16 cellular contexts compared by ENCODE assay signal in genomic region chr3:113245775-113246174, GRCh38. TPM values are rescaled to one million over a fixed set of nuclear protein-coding genes. Genes with fewer than 3 reads are reported as not detected.
DNase-seq lines count a peak whose midpoint lies in the region; ATAC-seq and TF ChIP-seq lines count a peak whose summit lies in the region.
"Had no signal": no experiment of that assay in that cellular context is flagged by ENCODE, and none has a peak within 500 bp of the region (broad histone marks: within the 10 kb centered on the region; RNA-seq: fewer than 3 reads in every experiment).

No MANE protein-coding gene starts in this region.

- ATAC-seq in heart right ventricle (peak in 7 of 8 donors; percentile 56 to 83 (median 62)), GM21576 (IDR thresholded peaks at IDR 0.05; ENCODE audit: unreplicated experiment) (no peak), HG03108 (IDR thresholded peaks at IDR 0.05; ENCODE audit: unreplicated experiment) (no peak)
- ATAC-seq: naive thymus-derived CD8-positive, alpha-beta T cell had no signal

- 30 to 33% methylated on average over 5 of the region's 5 CpGs for WGBS in heart right ventricle, 2 donors

- no peak for TF ChIP-seq CTCF in ascending aorta (IDR thresholded peaks at IDR 0.05)
- no peak for TF ChIP-seq CTCF in heart right ventricle (IDR thresholded peaks at IDR 0.05)

- H3K4me1 ChIP-seq in ascending aorta (peaks cover 0 to 10% of the 10 kb centered on the region in 2 donors), heart right ventricle (peaks cover 0 to 63% (median 26%) of the 10 kb centered on the region in 9 donors)

- DNase-seq in EL = peak; percentile 16
- no peak for DNase-seq in ascending aorta (ENCODE audit: low spot score in 2 of 2)
- peak; percentile 25 to 67 for DNase-seq in heart right ventricle
- DNase-seq in skeletal muscle cell (ENCODE audit: low read depth) = peak; percentile 67
- DNase-seq in pons (ENCODE audit: low spot score) = no peak
- no peak for DNase-seq in activated CD4-positive, CD25-positive, alpha-beta regulatory T cell (lab: John Stamatoyannopoulos, UW)
- DNase-seq: activated CD4-positive, CD25-positive, alpha-beta regulatory T cell treated with anti-CD3 and anti-CD28 coated beads, Interleukin-2, amount 50 U/mL, for 72 hours; BE2C; cortex of kidney; naive thymus-derived CD8-positive, alpha-beta T cell; NCI-H446; SHP77 treated with DMSO at 0.1 percent for 48 hours; stimulated activated CD4-positive, alpha-beta T cell treated with anti-CD3 and anti-CD28 coated beads, Interleukin-2, amount 100 ng/mL, for 24 hours had no signal

- H3K36me3 ChIP-seq in ascending aorta = peaks cover 0 to 6% of the 10 kb centered on the region in 2 donors
- H3K36me3 ChIP-seq in heart right ventricle = peaks cover 0 to 11% (median 0%) of the 10 kb centered on the region in 9 donors
- H3K36me3 ChIP-seq: BE2C had no signal

- H3K27ac ChIP-seq in ascending aorta (peak overlapping the region; percentile 36 to 47), heart right ventricle (peak overlapping the region; percentile 17 to 84 (median 58))

- intact Hi-C loops in ascending aorta (cut with DNase I) (no loop called here), heart right ventricle (cut with DNase I) (no loop called here)

- H3K27me3 ChIP-seq in ascending aorta (no peaks in the 10 kb centered on the region), heart right ventricle (peaks cover 0 to 3% (median 0%) of the 10 kb centered on the region in 7 donors)
- H3K27me3 ChIP-seq: BE2C had no signal

- H3K4me3 ChIP-seq in ascending aorta (no peak overlapping the region), heart right ventricle (no peak overlapping the region), skeletal muscle cell (ENCODE audit: low read depth, low read length) (no peak overlapping the region)

- H3K9me3 ChIP-seq in ascending aorta = no peaks in the 10 kb centered on the region
- H3K9me3 ChIP-seq in heart right ventricle = no peaks in the 10 kb centered on the region
- H3K9me3 ChIP-seq: BE2C had no signal

RNA-seq across cellular contexts. Expression of gene BOC, which starts 34.4 kb away (rescaled TPM):
- total RNA-seq in ascending aorta = 31.3 TPM
- total RNA-seq in heart right ventricle = 10 to 100 TPM in 1 of 10 donors, 1 to 10 TPM in 9; 2.9 to 13.9 (median 5.4) TPM
- polyA plus RNA-seq in heart right ventricle = 1 to 10 TPM; 2.1 to 3.8 TPM
- total RNA-seq: G401; naive thymus-derived CD8-positive, alpha-beta T cell had no signal
- polyA plus RNA-seq: naive thymus-derived CD8-positive, alpha-beta T cell had no signal

Comparison
In these comparisons a context has a peak if more than half of its experiments do, and no peak if none do; other contexts are left out.
1. DNase-seq: peak in EL (single experiment), heart right ventricle (2 of 2) and skeletal muscle cell (single experiment); none in ascending aorta (0 of 2), pons (single experiment) and activated CD4-positive, CD25-positive, alpha-beta regulatory T cell (0 of 4).
2. ATAC-seq: peak in heart right ventricle (7 of 8); none in GM21576 (single experiment) and HG03108 (single experiment).